In genomic region chr3:156216852-156217251, GRCh38 we compare ENCODE assay signal across 23 cellular contexts.
A peak's percentile ranks its signal among the peaks of the same experiment; 100 is the strongest.
DNase-seq lines count a peak whose midpoint lies in the region; ATAC-seq and TF ChIP-seq lines count a peak whose summit lies in the region.
"Had no signal": no experiment of that assay in that cellular context is flagged by ENCODE, and none has a peak within 500 bp of the region (broad histone marks: within the 10 kb centered on the region; RNA-seq: fewer than 3 reads in every experiment).

No MANE protein-coding gene starts in this region.

- no peaks in the 10 kb centered on the region for H3K27me3 ChIP-seq in smooth muscle cell (ENCODE audit: low read depth)
- H3K27me3 ChIP-seq: breast epithelium had no signal

- DNase-seq in NCI-H2081 (lab: John Stamatoyannopoulos, UW) = peak; percentile 14 to 81
- DNase-seq in NCI-H2081 treated with DMSO at 0.1 percent for 48 hours (lab: John Stamatoyannopoulos, UW) = no peak
- DNase-seq in NCI-H1417 treated with DMSO at 0.1 percent for 48 hours (lab: John Stamatoyannopoulos, UW) = peak; percentile 41
- DNase-seq in SHP77 (lab: John Stamatoyannopoulos, UW) = peak; percentile 14 to 29
- no peak for DNase-seq in smooth muscle cell (lab: John Stamatoyannopoulos, UW; ENCODE audit: unreplicated experiment)
- DNase-seq in middle frontal gyrus (ENCODE audit: extremely low spot score, low spot score) = no peak
- DNase-seq in stimulated activated CD4-positive, alpha-beta T cell treated with anti-CD3 and anti-CD28 coated beads, Interleukin-2, amount 100 ng/mL, for 24 hours = no peak
- DNase-seq: activated CD4-positive, alpha-beta T cell treated with anti-CD3 and anti-CD28 coated beads for 36 hours; activated CD8-positive, alpha-beta memory T cell treated with anti-CD3 and anti-CD28 coated beads for 24 hours; activated T-cell treated with anti-CD3 and anti-CD28 coated beads for 4 hours; hypothalamus; left cardiac atrium; mucosa of descending colon; NCI-H1048; NCI-H187; stimulated activated naive B cell treated with anti-CD40 and anti-IgM and Interleukin-4, amounts not matched to agents 10 μg/mL and 1 μg/mL and 100 μg/mL, for 72 hours; substantia nigra; T1000 had no signal

- H3K4me3 ChIP-seq in smooth muscle cell = no peak overlapping the region
- H3K4me3 ChIP-seq: breast epithelium, GM12878, mucosa of descending colon had no signal

- H3F3A ChIP-seq in smooth muscle cell (ENCODE audit: low read depth) = peaks cover 15% of the 10 kb centered on the region

- H3K79me2 ChIP-seq in smooth muscle cell (ENCODE audit: low read depth) = no peaks in the 10 kb centered on the region

- no peak for ATAC-seq in HG02588 (IDR thresholded peaks at IDR 0.05; ENCODE audit: unreplicated experiment)
- ATAC-seq: activated CD4-positive, alpha-beta T cell treated with anti-CD3 and anti-CD28 coated beads for 36 hours; GM12878; left cardiac atrium; mucosa of descending colon; Right ventricle myocardium inferior; stimulated activated naive B cell treated with anti-CD40 and anti-IgM and Interleukin-4, amounts not matched to agents 10 μg/mL and 1 μg/mL and 100 μg/mL, for 72 hours had no signal

- no peaks in the 10 kb centered on the region for H4K20me1 ChIP-seq in smooth muscle cell (ENCODE audit: low read depth)

- no peaks in the 10 kb centered on the region for H3K9me3 ChIP-seq in smooth muscle cell (replicated peaks; ENCODE audit: low read depth)
- H3K9me3 ChIP-seq: mucosa of descending colon had no signal

- no peaks in the 10 kb centered on the region for H3K36me3 ChIP-seq in smooth muscle cell (ENCODE audit: low read depth)
- H3K36me3 ChIP-seq: breast epithelium had no signal

- peak overlapping the region; percentile 53 for H3K4me2 ChIP-seq in smooth muscle cell

- H3K27ac ChIP-seq in smooth muscle cell (ENCODE audit: low read depth) = peak overlapping the region; percentile 91
- H3K27ac ChIP-seq: breast epithelium, VCaP had no signal

- no peak overlapping the region for H3K9ac ChIP-seq in smooth muscle cell (ENCODE audit: low read depth)

- H3K4me1 ChIP-seq in smooth muscle cell (ENCODE audit: low read depth) = peaks cover 9% of the 10 kb centered on the region
- H3K4me1 ChIP-seq: breast epithelium had no signal

- H2AFZ ChIP-seq in smooth muscle cell (ENCODE audit: low read depth) = no peak overlapping the region

- 70% methylated on average over 3 of the region's 3 CpGs for WGBS in smooth muscle cell (ENCODE audit: low lambda C conversion rate)

- no peak for TF ChIP-seq CTCF in smooth muscle cell (IDR thresholded peaks at IDR 0.05; ENCODE audit: borderline replicate concordance, insufficient read depth, poor library complexity, severe bottlenecking)

Comparison
In these comparisons a context has a peak if more than half of its experiments do, and no peak if none do; other contexts are left out.
1. DNase-seq: peak in NCI-H2081 (2 of 2), NCI-H1417 treated with DMSO at 0.1 percent for 48 hours (single experiment) and SHP77 (2 of 2); none in NCI-H2081 treated with DMSO at 0.1 percent for 48 hours (single experiment), smooth muscle cell (single experiment), middle frontal gyrus (single experiment) and stimulated activated CD4-positive, alpha-beta T cell treated with anti-CD3 and anti-CD28 coated beads, Interleukin-2, amount 100 ng/mL, for 24 hours (0 of 2).